In genomic region chr1:12132078-12132477, GRCh38 we compare ENCODE assay signal across 12 cellular contexts. TPM values are rescaled to one million over a fixed set of nuclear protein-coding genes. Genes with fewer than 3 reads are reported as not detected.
A peak's percentile ranks its signal among the peaks of the same experiment; 100 is the strongest.
DNase-seq lines count a peak whose midpoint lies in the region; ATAC-seq, FAIRE-seq and TF ChIP-seq lines count a peak whose summit lies in the region.
"Had no signal": no experiment of that assay in that cellular context is flagged by ENCODE, and none has a peak within 500 bp of the region (broad histone marks: within the 10 kb centered on the region; RNA-seq: fewer than 3 reads in every experiment).

No MANE protein-coding gene starts in this region.

- H3K79me2 ChIP-seq in ACC112 (ENCODE audit: control insufficient read depth, insufficient read depth, low read length, unreplicated experiment) = no peaks in the 10 kb centered on the region

- TF ChIP-seq POLR2A in GM12892 (IDR thresholded peaks at IDR 0.05; ENCODE audit: low read depth, low read length) = peak; percentile 34; the same call in 1 of the 2 replicates

- H3K27me3 ChIP-seq in ACC112 (ENCODE audit: insufficient read depth, low read length) = no peaks in the 10 kb centered on the region

- peak overlapping the region; percentile 82 for H3K27ac Mint-ChIP-seq in activated naive CD8-positive, alpha-beta T cell treated with anti-CD3 and anti-CD28 coated beads, Interleukin-2, amount 50 U/mL, for 24 hours

- H3K9me3 ChIP-seq in kidney (ENCODE audit: control insufficient read depth in 1 of 2, low read length in 2 of 2) = no peaks in the 10 kb centered on the region
- H3K9me3 ChIP-seq: Caco-2 had no signal

- H3K36me3 Mint-ChIP-seq in activated naive CD8-positive, alpha-beta T cell treated with anti-CD3 and anti-CD28 coated beads, Interleukin-2, amount 50 U/mL, for 24 hours (ENCODE audit: low read depth) = no peaks in the 10 kb centered on the region

- no peak overlapping the region for H3K4me3 Mint-ChIP-seq in activated naive CD8-positive, alpha-beta T cell treated with anti-CD3 and anti-CD28 coated beads, Interleukin-2, amount 50 U/mL, for 24 hours

- no peak for ATAC-seq in activated naive CD8-positive, alpha-beta T cell treated with anti-CD3 and anti-CD28 coated beads, Interleukin-2, amount 50 U/mL, for 24 hours
- ATAC-seq in GM21723 (IDR thresholded peaks at IDR 0.05; ENCODE audit: unreplicated experiment) = no peak

- H3K4me3 ChIP-seq in ACC112 (ENCODE audit: low read depth, low read length) = no peak overlapping the region
- H3K4me3 ChIP-seq in kidney (ENCODE audit: low read length in 2 of 2) = no peak overlapping the region

- peaks cover 51% of the 10 kb centered on the region for H3K4me1 Mint-ChIP-seq in activated naive CD8-positive, alpha-beta T cell treated with anti-CD3 and anti-CD28 coated beads, Interleukin-2, amount 50 U/mL, for 24 hours

- intact Hi-C loops in kidney (cut with DNase I) = no loop called here

- H3K27me3 Mint-ChIP-seq in activated naive CD8-positive, alpha-beta T cell treated with anti-CD3 and anti-CD28 coated beads, Interleukin-2, amount 50 U/mL, for 24 hours = no peaks in the 10 kb centered on the region

- H3K36me3 ChIP-seq in ACC112 (ENCODE audit: insufficient read depth, low read length) (no peaks in the 10 kb centered on the region), kidney (ENCODE audit: control insufficient read depth in 1 of 2, insufficient read depth in 2 of 2, low read length in 2 of 2) (no peaks in the 10 kb centered on the region)

- H3K9me3 Mint-ChIP-seq in activated naive CD8-positive, alpha-beta T cell treated with anti-CD3 and anti-CD28 coated beads, Interleukin-2, amount 50 U/mL, for 24 hours = no peaks in the 10 kb centered on the region

- no peak for FAIRE-seq in GM12892 (lab: Jason Lieb, UNC)
- no peak for FAIRE-seq in kidney (lab: Jason Lieb, UNC)

- H3K9ac ChIP-seq in kidney (ENCODE audit: low read length in 2 of 2) = no peak overlapping the region

- H3K27ac ChIP-seq in ACC112 (ENCODE audit: low read depth, low read length) (peak overlapping the region; percentile 65), kidney (ENCODE audit: low read depth in 2 of 2, low read length in 2 of 2) (no peak overlapping the region)

- no peak for TF ChIP-seq CTCF in kidney (IDR thresholded peaks at IDR 0.05; ENCODE audit: borderline replicate concordance, extremely low read depth, insufficient read depth)

- DNase-seq in GM12892 (ENCODE audit: insufficient read length) (no peak), kidney (peak; percentile 28), AML-193 (lab: John Stamatoyannopoulos, UW) (no peak), DMS53 (lab: John Stamatoyannopoulos, UW) (no peak)
- DNase-seq in activated naive CD8-positive, alpha-beta T cell treated with anti-CD3 and anti-CD28 coated beads, Interleukin-2, amount 50 U/mL, for 24 hours = no peak
- no peak for DNase-seq in stimulated activated CD4-positive, alpha-beta T cell treated with anti-CD3 and anti-CD28 coated beads, Interleukin-1b, Interleukin-23, amount 100 ng/mL, for 48 hours
- DNase-seq: activated T-cell treated with anti-CD3 and anti-CD28 coated beads for 4 hours, Caco-2, islet precursor cell, NCI-H2171 had no signal

- H3K4me1 ChIP-seq in ACC112 (ENCODE audit: control insufficient read depth, insufficient read depth, low read length, unreplicated experiment) = peaks cover 20% of the 10 kb centered on the region
- H3K4me1 ChIP-seq in kidney (ENCODE audit: control insufficient read depth in 1 of 2, insufficient read depth in 1 of 2, low read depth in 1 of 2, low read length in 2 of 2) = no peaks in the 10 kb centered on the region

- no peak overlapping the region for H2AFZ ChIP-seq in ACC112 (ENCODE audit: low read length, unreplicated experiment)

RNA-seq across cellular contexts. Expression of gene TNFRSF1B, which starts 34.7 kb away (rescaled TPM):
- polyA plus RNA-seq in GM12892 (2012; ENCODE audit: missing spikeins) = 24.1 TPM
- total RNA-seq in kidney = 47.1 TPM
- polyA plus RNA-seq in kidney (ENCODE audit: insufficient read depth, low read depth, low replicate concordance) = 7.7 TPM
